12 cellular contexts compared by ENCODE assay signal in the genomic region with DNA sequence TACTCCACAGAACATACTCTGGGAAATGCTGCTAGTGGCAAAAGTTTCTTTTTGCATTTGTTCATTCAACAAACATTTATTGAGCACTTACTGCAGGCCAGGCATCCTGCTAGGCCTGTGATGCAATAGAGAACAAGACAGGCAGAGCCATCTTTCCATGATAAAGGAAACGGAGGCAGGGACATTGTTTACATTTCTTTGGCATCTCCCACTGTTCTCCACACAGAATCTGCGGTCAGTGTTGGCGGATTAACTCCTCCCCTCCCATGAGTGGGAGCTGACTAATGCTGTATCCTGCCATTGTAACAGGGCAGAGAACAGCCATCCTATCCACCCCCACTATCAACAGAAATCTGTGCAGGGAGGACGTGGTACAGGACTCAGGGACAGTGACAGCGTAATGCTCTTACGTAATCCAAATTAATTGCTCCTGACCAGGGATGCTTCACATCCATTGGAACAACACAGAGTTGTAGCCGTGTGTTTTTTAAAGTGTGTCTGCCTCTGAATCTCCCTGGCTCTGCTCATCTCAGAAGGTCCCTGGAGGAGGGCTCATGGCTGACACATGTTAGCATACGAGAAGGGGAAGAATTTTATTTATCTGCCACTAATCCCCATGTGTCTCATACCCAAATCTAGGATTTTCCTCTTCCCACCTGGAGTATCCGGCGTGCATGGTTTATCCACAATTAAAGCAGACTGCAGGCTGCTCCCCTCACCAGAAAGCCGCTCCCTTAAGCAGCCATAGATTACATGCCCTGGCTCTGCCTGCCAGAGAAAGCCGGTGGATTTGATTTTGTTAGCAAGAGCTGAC. TPM values are rescaled to one million over a fixed set of nuclear protein-coding genes. Genes with fewer than 3 reads are reported as not detected.
DNase-seq lines count a peak whose midpoint lies in the region; ATAC-seq and TF ChIP-seq lines count a peak whose summit lies in the region.
"Had no signal": no experiment of that assay in that cellular context is flagged by ENCODE, and none has a peak within 500 bp of the region (broad histone marks: within the 10 kb centered on the region; RNA-seq: fewer than 3 reads in every experiment).

No MANE protein-coding gene starts in this region.

- no peaks in the 10 kb centered on the region for H3K27me3 ChIP-seq in body of pancreas
- H3K27me3 ChIP-seq: cardiac muscle cell, vagina had no signal

- H3K4me1 ChIP-seq in body of pancreas = no peaks in the 10 kb centered on the region

- intact Hi-C loops in body of pancreas (cut with DNase I) = no loop called here

- no peak for ATAC-seq in GM21423 (IDR thresholded peaks at IDR 0.05; ENCODE audit: unreplicated experiment)
- ATAC-seq in body of pancreas = no peak

- DNase-seq in AG09309 (ENCODE audit: low read depth) (peak; percentile 91), HT1080 (ENCODE audit: low read depth) (peak; percentile 97), astrocyte of the hippocampus (ENCODE audit: low read depth, low spot score) (peak; percentile 92), left kidney (ENCODE audit: low read depth, low spot score) (peak; percentile 82), body of pancreas (no peak), HuH-7 (ENCODE audit: low spot score) (no peak), NCI-H1930 (lab: John Stamatoyannopoulos, UW) (no peak)

- no peak for TF ChIP-seq POLR2A in body of pancreas (IDR thresholded peaks at IDR 0.05)

- no peak overlapping the region for H3K27ac ChIP-seq in body of pancreas
- H3K27ac ChIP-seq: cardiac muscle cell, parathyroid adenoma, SK-N-MC, vagina had no signal

- TF ChIP-seq CTCF in AG09309 (IDR thresholded peaks at IDR 0.05; ENCODE audit: control insufficient read depth, insufficient read depth, low read depth, low read length, missing control alignments) (no peak), body of pancreas (IDR thresholded peaks at IDR 0.05) (no peak)

- WGBS in body of pancreas, 2 donors = 63 to 79% methylated on average over 12 of the region's 12 CpGs

- peaks cover 0 to 6% of the 10 kb centered on the region in 2 donors for H3K36me3 ChIP-seq in body of pancreas (replicated peaks in 1 of 2; ENCODE audit: insufficient read depth in 1 of 2, low read depth in 2 of 2)
- H3K36me3 ChIP-seq: cardiac muscle cell, vagina had no signal

- no peaks in the 10 kb centered on the region for H3K9me3 ChIP-seq in body of pancreas
- H3K9me3 ChIP-seq: vagina had no signal

- no peak overlapping the region for H3K4me3 ChIP-seq in AG09309 (ENCODE audit: control insufficient read depth, low read depth, low read length)
- no peak overlapping the region for H3K4me3 ChIP-seq in body of pancreas
- H3K4me3 ChIP-seq: cardiac muscle cell, SK-N-MC, vagina had no signal

RNA-seq across cellular contexts. Expression of a gene that starts 32.3 kb away (rescaled TPM):
- total RNA-seq in HT1080 (2014; rRNA removed; shearing (Covaris generic)) = 67.8 and 87.6 TPM in 2 replicates
- polyA plus RNA-seq in HT1080 (2015; cell fraction: cytosol; rRNA removed) = 84.9 and 98.3 TPM in 2 replicates
- 193 and 197 TPM in 2 replicates for polyA plus RNA-seq in HT1080 (2015; cell fraction: nucleus; rRNA removed)
- total RNA-seq in body of pancreas = 10 to 100 TPM; 18.9 to 25.4 TPM

Comparison
In these comparisons a context has a peak if more than half of its experiments do, and no peak if none do; other contexts are left out.
1. DNase-seq: peak in AG09309 (single experiment), HT1080 (single experiment), astrocyte of the hippocampus (single experiment) and left kidney (single experiment); none in body of pancreas (0 of 4), HuH-7 (single experiment) and NCI-H1930 (0 of 2).